ENCODE assay signal across 9 cellular contexts in genomic region chr22:41367680-41368542, GRCh38. TPM values are rescaled to one million over a fixed set of nuclear protein-coding genes. Genes with fewer than 3 reads are reported as not detected.
A peak's percentile ranks its signal among the peaks of the same experiment; 100 is the strongest.
DNase-seq lines count a peak whose midpoint lies in the region; ATAC-seq, FAIRE-seq and TF ChIP-seq lines count a peak whose summit lies in the region.
"Had no signal": no experiment of that assay in that cellular context is flagged by ENCODE, and none has a peak within 500 bp of the region (broad histone marks: within the 10 kb centered on the region; RNA-seq: fewer than 3 reads in every experiment).

No MANE protein-coding gene starts in this region.

- no peaks in the 10 kb centered on the region for H3K9me3 ChIP-seq in BLaER1 treated with 17β-estradiol and CSF1 and Interleukin-3, amounts not matched to agents 10 nM and 100 nM (replicated peaks in 1 of 11)
- H3K9me3 ChIP-seq in PC-9 (ENCODE audit: insufficient read depth, low read depth): no peaks in the 10 kb centered on the region
- H3K9me3 ChIP-seq in pancreas: no peaks in the 10 kb centered on the region

- H3K9me2 ChIP-seq in PC-9 (ENCODE audit: insufficient read depth): no peaks in the 10 kb centered on the region

- H3K4me3 Mint-ChIP-seq in activated T-cell treated with anti-CD3 and anti-CD28 coated beads, Interleukin-2, amount 50 U/mL, for 24 hours: no peak overlapping the region

- DNase-seq in PC-9 (peak; percentile 32 to 50), fibroblast of peridontal ligament (ENCODE audit: extremely low read depth) (peak; percentile 63), pancreas (peak; percentile 60 to 85 (median 71)), KG1 (lab: John Stamatoyannopoulos, UW) (no peak)
- no peak for DNase-seq in stimulated activated CD4-positive, alpha-beta T cell treated with anti-CD3 and anti-CD28 coated beads, Interleukin-2, amount 100 ng/mL, for 48 hours
- DNase-seq in activated T-cell treated with anti-CD3 and anti-CD28 coated beads, Interleukin-2, amount 50 U/mL, for 24 hours: no peak

- peak overlapping the region in 4 of 11 experiments; percentile 19 to 51 (median 34); a peak in 6 of 22 replicates for H3K9ac ChIP-seq in BLaER1 treated with 17β-estradiol and CSF1 and Interleukin-3, amounts not matched to agents 10 nM and 100 nM

- H2AFZ ChIP-seq in PC-9: no peak overlapping the region

- H3K4me1 ChIP-seq in BLaER1 treated with 17β-estradiol and CSF1 and Interleukin-3, amounts not matched to agents 10 nM and 100 nM: peaks cover 14 to 45% (median 37%) of the 10 kb centered on the region in 10 experiments
- H3K4me1 ChIP-seq in PC-9 (replicated peaks; ENCODE audit: insufficient read depth): peaks cover 16% of the 10 kb centered on the region
- H3K4me1 ChIP-seq in pancreas: peaks cover 8 to 32% (median 13%) of the 10 kb centered on the region in 3 donors

- H3K4me3 ChIP-seq in BLaER1 treated with 17β-estradiol and CSF1 and Interleukin-3, amounts not matched to agents 10 nM and 100 nM: no peak overlapping the region
- no peak overlapping the region; the same call in 1 of the 2 replicates for H3K4me3 ChIP-seq in PC-9
- H3K4me3 ChIP-seq in pancreas: peak overlapping the region; percentile 14 to 61 (median 56)
- H3K4me3 ChIP-seq: cardiac muscle cell had no signal

- no peaks in the 10 kb centered on the region for H3K36me3 Mint-ChIP-seq in activated T-cell treated with anti-CD3 and anti-CD28 coated beads, Interleukin-2, amount 50 U/mL, for 24 hours (ENCODE audit: low read depth)

- no peak for FAIRE-seq in pancreas (lab: Jason Lieb, UNC)

- H4K20me1 ChIP-seq in BLaER1 treated with 17β-estradiol and CSF1 and Interleukin-3, amounts not matched to agents 10 nM and 100 nM: peaks cover 0 to 18% (median 0%) of the 10 kb centered on the region in 11 experiments; a peak in 3 of 22 replicates
- no peaks in the 10 kb centered on the region for H4K20me1 ChIP-seq in PC-9 (ENCODE audit: insufficient read depth)

- TF ChIP-seq CTCF in PC-9 (conservative IDR thresholded peaks at IDR 0.05) (no peak), pancreas (IDR thresholded peaks at IDR 0.05) (no peak)

- peaks cover 0 to 14% (median 11%) of the 10 kb centered on the region in 11 experiments; a peak in 11 of 22 replicates for H3K27me3 ChIP-seq in BLaER1 treated with 17β-estradiol and CSF1 and Interleukin-3, amounts not matched to agents 10 nM and 100 nM
- H3K27me3 ChIP-seq in PC-9 (ENCODE audit: insufficient read depth, low read depth): no peaks in the 10 kb centered on the region
- H3K27me3 ChIP-seq in pancreas: no peaks in the 10 kb centered on the region
- H3K27me3 ChIP-seq: cardiac muscle cell had no signal

- POLR2A ChIA-PET in PC-9 (lab: Charles Lee; ENCODE audit: unreplicated experiment): interaction anchor here (0.6 to 1.2 kb wide), 2 partner anchors 13 to 508 kb away, joined by 5 to 37 read pairs; partner anchors contain the start of gene TEF

- BruUV-seq in PC-9 (replicated peaks; lab: Mats Ljungman, UMichigan): no TSS peak

- CTCF ChIA-PET in PC-9 (lab: Charles Lee): interaction anchor here (1.1 to 1.7 kb wide), 2 partner anchors 13 to 151 kb away, joined by 3 to 10 read pairs; partner anchors contain the start of gene TEF

- no peaks in the 10 kb centered on the region for H3K36me3 ChIP-seq in BLaER1 treated with 17β-estradiol and CSF1 and Interleukin-3, amounts not matched to agents 10 nM and 100 nM
- H3K36me3 ChIP-seq in PC-9 (ENCODE audit: low read depth) (no peaks in the 10 kb centered on the region), pancreas (no peaks in the 10 kb centered on the region)
- H3K36me3 ChIP-seq: cardiac muscle cell had no signal

- H3K79me2 ChIP-seq in PC-9 (ENCODE audit: low read depth): no peaks in the 10 kb centered on the region

- H3K4me1 Mint-ChIP-seq in activated T-cell treated with anti-CD3 and anti-CD28 coated beads, Interleukin-2, amount 50 U/mL, for 24 hours (ENCODE audit: low read depth): peaks cover 6% of the 10 kb centered on the region

- no peak overlapping the region for H3K27ac Mint-ChIP-seq in activated T-cell treated with anti-CD3 and anti-CD28 coated beads, Interleukin-2, amount 50 U/mL, for 24 hours

- H3K4me2 ChIP-seq in BLaER1 treated with 17β-estradiol and CSF1 and Interleukin-3, amounts not matched to agents 10 nM and 100 nM: peak overlapping the region; percentile 66 to 83 (median 72)
- H3K4me2 ChIP-seq in PC-9: peak overlapping the region; percentile 52

- peaks cover 9% of the 10 kb centered on the region; the same call in 1 of the 2 replicates for H3F3A ChIP-seq in PC-9 (ENCODE audit: insufficient read depth, low read depth)

- H3K9me3 Mint-ChIP-seq in activated T-cell treated with anti-CD3 and anti-CD28 coated beads, Interleukin-2, amount 50 U/mL, for 24 hours: no peaks in the 10 kb centered on the region

- no peak overlapping the region for H3K27ac ChIP-seq in BLaER1 treated with 17β-estradiol and CSF1 and Interleukin-3, amounts not matched to agents 10 nM and 100 nM
- no peak overlapping the region for H3K27ac ChIP-seq in PC-9
- H3K27ac ChIP-seq in pancreas: peak overlapping the region; percentile 75 to 86 (median 80)
- H3K27ac ChIP-seq: cardiac muscle cell had no signal

- ATAC-seq in pancreas: peak; percentile 36 to 58 (median 50)
- ATAC-seq in HG02870 (IDR thresholded peaks at IDR 0.05; ENCODE audit: unreplicated experiment): no peak

- intact Hi-C loops in PC-9 (cut with micrococcal nuclease; ENCODE audit: unreplicated experiment) (loop anchor here (1.0 to 5.0 kb wide), 2 partner anchors 13 to 81 kb away; partner anchors contain the start of genes RANGAP1 and TEF), pancreas (cut with DNase I) (loop anchor here in 1 of 3 donors (10.0 kb wide), 1 partner anchor 63 kb away; the partner anchor contains the start of gene ZC3H7B)

- 12 to 16% methylated on average over 18 of the region's 18 CpGs for WGBS in pancreas, 2 donors

- peaks cover 9% of the 10 kb centered on the region for H3K27me3 Mint-ChIP-seq in activated T-cell treated with anti-CD3 and anti-CD28 coated beads, Interleukin-2, amount 50 U/mL, for 24 hours

RNA-seq across cellular contexts. Expression of gene TEF, which starts 13.8 kb away (rescaled TPM):
- 19.4 and 28.2 TPM in 2 replicates for total RNA-seq in PC-9 (2021)
- total RNA-seq in pancreas: 10 to 100 TPM in 5 of 6 donors, 1 to 10 TPM in 1; 8.3 to 19.6 (median 17.6) TPM
- polyA plus RNA-seq in pancreas: 10 to 100 TPM in 1 of 2 donors, 1 to 10 TPM in 1; 8.8 to 18.7 TPM

Comparison
In these comparisons a context has a peak if more than half of its experiments do, and no peak if none do; other contexts are left out.
1. H3K27ac ChIP-seq: peak in pancreas (4 of 4); none in BLaER1 treated with 17β-estradiol and CSF1 and Interleukin-3, amounts not matched to agents 10 nM and 100 nM (0 of 11) and PC-9 (single experiment).
2. H3K4me3 ChIP-seq: peak in pancreas (4 of 4); none in BLaER1 treated with 17β-estradiol and CSF1 and Interleukin-3, amounts not matched to agents 10 nM and 100 nM (0 of 10) and PC-9 (single experiment).
3. DNase-seq: peak in PC-9 (2 of 2), fibroblast of peridontal ligament (single experiment) and pancreas (6 of 6); none in KG1 (single experiment), stimulated activated CD4-positive, alpha-beta T cell treated with anti-CD3 and anti-CD28 coated beads, Interleukin-2, amount 100 ng/mL, for 48 hours (0 of 2) and activated T-cell treated with anti-CD3 and anti-CD28 coated beads, Interleukin-2, amount 50 U/mL, for 24 hours (single experiment).